13 cellular contexts compared by ENCODE assay signal in the genomic region with DNA sequence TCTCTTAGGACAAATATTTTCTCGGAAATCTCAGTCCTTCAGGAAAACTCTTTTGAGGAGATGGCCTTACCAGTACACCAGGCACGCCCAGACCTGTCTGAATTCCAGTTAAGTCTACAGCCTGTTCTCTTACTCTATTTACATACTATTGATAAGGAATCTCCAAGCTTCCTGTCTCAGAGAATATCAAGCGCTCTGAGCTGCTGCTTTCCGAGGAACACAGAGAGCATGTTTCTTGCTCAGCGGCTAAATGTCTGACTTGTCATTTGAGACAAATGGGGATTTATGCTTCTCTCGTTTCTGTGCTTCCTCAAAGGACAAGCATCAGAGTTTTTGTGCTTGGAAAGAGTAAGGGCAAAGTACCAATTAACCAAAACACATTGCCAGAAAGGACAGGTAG.
DNase-seq lines count a peak whose midpoint lies in the region; ATAC-seq, FAIRE-seq and TF ChIP-seq lines count a peak whose summit lies in the region.
"Had no signal": no experiment of that assay in that cellular context is flagged by ENCODE, and none has a peak within 500 bp of the region (broad histone marks: within the 10 kb centered on the region; RNA-seq: fewer than 3 reads in every experiment).

No MANE protein-coding gene starts in this region.

- intact Hi-C loops in left lung (cut with DNase I) (no loop called here), stomach (cut with DNase I; ENCODE audit: low total_unique reads) (no loop called here)

- H3K4me1 ChIP-seq in left lung (no peaks in the 10 kb centered on the region), stomach (peaks cover 0 to 10% (median 0%) of the 10 kb centered on the region in 4 donors), Karpas-422 (ENCODE audit: low read length) (no peaks in the 10 kb centered on the region)

- FAIRE-seq in bronchial epithelial cell (lab: Jason Lieb, UNC) = peak; percentile 43

- H3K9me3 ChIP-seq in left lung (no peaks in the 10 kb centered on the region), stomach (no peaks in the 10 kb centered on the region), Karpas-422 (ENCODE audit: low read length) (no peaks in the 10 kb centered on the region)
- H3K9me3 ChIP-seq: esophagus muscularis mucosa had no signal

- H3K79me2 ChIP-seq in Karpas-422 (ENCODE audit: low read length) = no peaks in the 10 kb centered on the region

- H3K27ac ChIP-seq in left lung (no peak overlapping the region), stomach (no peak overlapping the region), Karpas-422 (ENCODE audit: low read length) (no peak overlapping the region)
- H3K27ac ChIP-seq: esophagus muscularis mucosa had no signal

- no peak for TF ChIP-seq EP300 in stomach (IDR thresholded peaks at IDR 0.05)

- H3K36me3 ChIP-seq in bronchial epithelial cell (ENCODE audit: control insufficient read depth, insufficient read depth, low read length) (no peaks in the 10 kb centered on the region), left lung (no peaks in the 10 kb centered on the region), stomach (no peaks in the 10 kb centered on the region), Karpas-422 (ENCODE audit: insufficient read depth, low read length) (no peaks in the 10 kb centered on the region)
- H3K36me3 ChIP-seq: esophagus muscularis mucosa had no signal

- DNase-seq in NCI-H526 (lab: John Stamatoyannopoulos, UW) (peak; percentile 6 to 25), bronchial epithelial cell (ENCODE audit: low read depth) (peak; percentile 87), left lung (no peak), stomach (peak; percentile 42), Karpas-422 (no peak), LoVo (ENCODE audit: low spot score) (no peak)
- DNase-seq in activated T-cell treated with anti-CD3 and anti-CD28 coated beads, Interleukin-2, amount 50 U/mL, for 1 hour = no peak
- DNase-seq: activated naive CD4-positive, alpha-beta T cell; cerebellar nuclear complex; NCI-H1105 treated with DMSO at 0.1 percent for 48 hours; NCI-H510A treated with DMSO at 0.1 percent for 48 hours had no signal

- no peak overlapping the region for H2AFZ ChIP-seq in Karpas-422 (ENCODE audit: low read length)

- no peaks in the 10 kb centered on the region for H3K9me2 ChIP-seq in Karpas-422 (replicated peaks; ENCODE audit: insufficient read depth, low read length)

- no peaks in the 10 kb centered on the region for H3K27me3 ChIP-seq in bronchial epithelial cell (ENCODE audit: control insufficient read depth, insufficient read depth, low read length)
- H3K27me3 ChIP-seq in left lung = no peaks in the 10 kb centered on the region
- no peaks in the 10 kb centered on the region for H3K27me3 ChIP-seq in stomach
- no peaks in the 10 kb centered on the region for H3K27me3 ChIP-seq in Karpas-422 (ENCODE audit: low read length)
- H3K27me3 ChIP-seq: esophagus muscularis mucosa had no signal

- ATAC-seq in left lung (peak; percentile 65), HG03097 (IDR thresholded peaks at IDR 0.05; ENCODE audit: low FRiP score, unreplicated experiment) (no peak)

- no peak for TF ChIP-seq POLR2A in stomach (IDR thresholded peaks at IDR 0.05)

- no peak overlapping the region for H3K9ac ChIP-seq in Karpas-422 (ENCODE audit: low read length)

- no peak overlapping the region for H3K4me2 ChIP-seq in Karpas-422 (ENCODE audit: low read depth, low read length, poor library complexity, severe bottlenecking)

- TF ChIP-seq CTCF in bronchial epithelial cell (IDR thresholded peaks at IDR 0.05; ENCODE audit: insufficient read depth, low read length, severe bottlenecking) = no peak
- TF ChIP-seq CTCF in left lung (IDR thresholded peaks at IDR 0.05) = no peak
- TF ChIP-seq CTCF in stomach (IDR thresholded peaks at IDR 0.05) = no peak

- no peaks in the 10 kb centered on the region for H4K20me1 ChIP-seq in Karpas-422 (ENCODE audit: insufficient read depth, low read depth, low read length)

- WGBS in stomach, 5 donors = 21 to 43% (median 32%) methylated on average over 6 of the region's 6 CpGs

- H3K4me3 ChIP-seq in bronchial epithelial cell (ENCODE audit: low read depth, low read length) (no peak overlapping the region), left lung (no peak overlapping the region), stomach (no peak overlapping the region), Karpas-422 (ENCODE audit: low read length) (no peak overlapping the region)
- H3K4me3 ChIP-seq: esophagus muscularis mucosa had no signal

Comparison
In these comparisons a context has a peak if more than half of its experiments do, and no peak if none do; other contexts are left out.
1. DNase-seq: peak in NCI-H526 (2 of 2), bronchial epithelial cell (single experiment) and stomach (single experiment); none in left lung (0 of 2), activated T-cell treated with anti-CD3 and anti-CD28 coated beads, Interleukin-2, amount 50 U/mL, for 1 hour (single experiment), Karpas-422 (single experiment) and LoVo (single experiment).